ENCODE assay signal across 18 cellular contexts in genomic region chr6:119880840-119881239, GRCh38.
DNase-seq lines count a peak whose midpoint lies in the region; ATAC-seq and TF ChIP-seq lines count a peak whose summit lies in the region.
"Had no signal": no experiment of that assay in that cellular context is flagged by ENCODE, and none has a peak within 500 bp of the region (broad histone marks: within the 10 kb centered on the region; RNA-seq: fewer than 3 reads in every experiment).

No MANE protein-coding gene starts in this region.

- H3K9me3 Mint-ChIP-seq in stimulated activated effector memory CD8-positive, alpha-beta T cell treated with anti-CD3 and anti-CD28 coated beads, Interleukin-12 subunit alpha, Interleukin-12 subunit beta, amount 100 ng/mL, for 72 hours = no peaks in the 10 kb centered on the region

- no peaks in the 10 kb centered on the region for H3K4me1 Mint-ChIP-seq in stimulated activated effector memory CD8-positive, alpha-beta T cell treated with anti-CD3 and anti-CD28 coated beads, Interleukin-12 subunit alpha, Interleukin-12 subunit beta, amount 100 ng/mL, for 72 hours
- H3K4me1 Mint-ChIP-seq: CD4-positive, alpha-beta memory T cell had no signal

- no peak overlapping the region for H3K4me3 ChIP-seq in epithelial cell of esophagus (ENCODE audit: low read length)
- H3K4me3 ChIP-seq: BLaER1 treated with 17β-estradiol and CSF1 and Interleukin-3, amounts not matched to agents 10 nM and 100 nM; K562; Peyer's patch; SJCRH30 had no signal

- ATAC-seq in stimulated activated effector memory CD8-positive, alpha-beta T cell treated with anti-CD3 and anti-CD28 coated beads, Interleukin-12 subunit alpha, Interleukin-12 subunit beta, amount 100 ng/mL, for 72 hours = peak; percentile 53
- ATAC-seq in HG02938 (IDR thresholded peaks at IDR 0.05; ENCODE audit: unreplicated experiment) (no peak), HG03571 (IDR thresholded peaks at IDR 0.05; ENCODE audit: unreplicated experiment) (no peak)
- ATAC-seq: HepG2, K562 had no signal

- no peak overlapping the region for H3K4me3 Mint-ChIP-seq in stimulated activated effector memory CD8-positive, alpha-beta T cell treated with anti-CD3 and anti-CD28 coated beads, Interleukin-12 subunit alpha, Interleukin-12 subunit beta, amount 100 ng/mL, for 72 hours
- H3K4me3 Mint-ChIP-seq: CD4-positive, alpha-beta memory T cell had no signal

- DNase-seq in DMS53 (lab: John Stamatoyannopoulos, UW) (peak; percentile 13), DMS53 treated with DMSO at 0.1 percent for 48 hours (lab: John Stamatoyannopoulos, UW; ENCODE audit: unreplicated experiment) (no peak), RKO (ENCODE audit: low spot score) (peak; percentile 9), epithelial cell of esophagus (ENCODE audit: low read depth) (peak; percentile 67), T1000 (lab: John Stamatoyannopoulos, UW) (no peak)
- no peak for DNase-seq in stimulated activated effector memory CD8-positive, alpha-beta T cell treated with anti-CD3 and anti-CD28 coated beads, Interleukin-12 subunit alpha, Interleukin-12 subunit beta, amount 100 ng/mL, for 72 hours (ENCODE audit: low spot score in 2 of 2)
- DNase-seq: CD4-positive, alpha-beta memory T cell; NCI-H1092; NCI-H1436; NCI-H187 treated with DMSO at 0.1 percent for 48 hours; NCI-H226; Peyer's patch; SJCRH30 had no signal

- TF ChIP-seq CTCF in epithelial cell of esophagus (IDR thresholded peaks at IDR 0.05; ENCODE audit: insufficient read depth, low read depth, low read length, missing control alignments) = no peak

- no peak overlapping the region for H3K27ac Mint-ChIP-seq in stimulated activated effector memory CD8-positive, alpha-beta T cell treated with anti-CD3 and anti-CD28 coated beads, Interleukin-12 subunit alpha, Interleukin-12 subunit beta, amount 100 ng/mL, for 72 hours
- H3K27ac Mint-ChIP-seq: CD4-positive, alpha-beta memory T cell had no signal

- no peaks in the 10 kb centered on the region for H3K36me3 Mint-ChIP-seq in stimulated activated effector memory CD8-positive, alpha-beta T cell treated with anti-CD3 and anti-CD28 coated beads, Interleukin-12 subunit alpha, Interleukin-12 subunit beta, amount 100 ng/mL, for 72 hours
- H3K36me3 Mint-ChIP-seq: CD4-positive, alpha-beta memory T cell had no signal

Comparison
In these comparisons a context has a peak if more than half of its experiments do, and no peak if none do; other contexts are left out.
1. DNase-seq: peak in DMS53 (single experiment), RKO (single experiment) and epithelial cell of esophagus (single experiment); none in DMS53 treated with DMSO at 0.1 percent for 48 hours (single experiment), stimulated activated effector memory CD8-positive, alpha-beta T cell treated with anti-CD3 and anti-CD28 coated beads, Interleukin-12 subunit alpha, Interleukin-12 subunit beta, amount 100 ng/mL, for 72 hours (0 of 2) and T1000 (single experiment).